8 cellular contexts compared by ENCODE assay signal in genomic region chr1:32249831-32250525, GRCh38. TPM values are rescaled to one million over a fixed set of nuclear protein-coding genes. Genes with fewer than 3 reads are reported as not detected.
A peak's percentile ranks its signal among the peaks of the same experiment; 100 is the strongest.
DNase-seq lines count a peak whose midpoint lies in the region; ATAC-seq lines count a peak whose summit lies in the region.

No MANE protein-coding gene starts in this region.

- ATAC-seq in GM19328 (IDR thresholded peaks at IDR 0.05; ENCODE audit: unreplicated experiment) (peak; percentile 46), HG03432 (IDR thresholded peaks at IDR 0.05; ENCODE audit: unreplicated experiment) (peak; percentile 55)
- ATAC-seq in effector memory CD8-positive, alpha-beta T cell (replicated peaks): peak; percentile 82

- H3K9me3 Mint-ChIP-seq in effector memory CD8-positive, alpha-beta T cell: no peaks in the 10 kb centered on the region

- H3K4me3 Mint-ChIP-seq in effector memory CD8-positive, alpha-beta T cell: peak overlapping the region; percentile 88 to 96

- no peaks in the 10 kb centered on the region for H3K27me3 Mint-ChIP-seq in effector memory CD8-positive, alpha-beta T cell

- H3K36me3 Mint-ChIP-seq in effector memory CD8-positive, alpha-beta T cell (ENCODE audit: insufficient read depth): peaks cover 43% of the 10 kb centered on the region

- peak; percentile 60 to 63 for DNase-seq in activated CD4-positive, alpha-beta T cell treated with anti-CD3 and anti-CD28 coated beads for 24 hours (ENCODE audit: low read depth in 2 of 2)
- peak; percentile 76 to 82 (median 79) for DNase-seq in effector memory CD8-positive, alpha-beta T cell
- DNase-seq in renal cortical epithelial cell (ENCODE audit: low read depth): peak; percentile 59
- no peak for DNase-seq in Ammon's horn (ENCODE audit: low spot score)
- no peak for DNase-seq in NCI-H748 (lab: John Stamatoyannopoulos, UW; ENCODE audit: unreplicated experiment)
- DNase-seq in OCI-M1 (lab: John Stamatoyannopoulos, UW): no peak

- peak overlapping the region; percentile 97 to 98 for H3K27ac Mint-ChIP-seq in effector memory CD8-positive, alpha-beta T cell

- peaks cover 52 to 64% of the 10 kb centered on the region in 2 donors for H3K4me1 Mint-ChIP-seq in effector memory CD8-positive, alpha-beta T cell (ENCODE audit: low read depth in 2 of 2)

RNA-seq across cellular contexts. Expression of gene LCK, which starts 1.1 kb away (rescaled TPM):
- 0.10 and 0.69 TPM in 2 replicates for total RNA-seq in renal cortical epithelial cell

RNA-seq across cellular contexts. Expression of gene FAM167B, which starts 3.0 kb away (rescaled TPM):
- 0.20 TPM in 1 of 2 replicates, not detected in the other for total RNA-seq in renal cortical epithelial cell

RNA-seq across cellular contexts. Expression of gene EIF3I, which starts 27.8 kb away (rescaled TPM):
- 283 and 504 TPM in 2 replicates for total RNA-seq in renal cortical epithelial cell

RNA-seq across cellular contexts. Expression of gene TMEM234, which starts 27.8 kb away (rescaled TPM):
- total RNA-seq in renal cortical epithelial cell: 9.4 and 19.8 TPM in 2 replicates

RNA-seq across cellular contexts. Expression of gene DCDC2B, which starts 41.1 kb away (rescaled TPM):
- not detected in 2 replicates for total RNA-seq in renal cortical epithelial cell

Comparison
In these comparisons a context has a peak if more than half of its experiments do, and no peak if none do; other contexts are left out.
1. DNase-seq: peak in activated CD4-positive, alpha-beta T cell treated with anti-CD3 and anti-CD28 coated beads for 24 hours (2 of 2), effector memory CD8-positive, alpha-beta T cell (3 of 3) and renal cortical epithelial cell (single experiment); none in Ammon's horn (single experiment), NCI-H748 (single experiment) and OCI-M1 (single experiment).
2. Peak in every context shown above with its lines, with median percentiles within 50 percentile points of each other: ATAC-seq.